In genomic region chr5:157948738-157949410, GRCh38 we compare ENCODE assay signal across 8 cellular contexts.
DNase-seq lines count a peak whose midpoint lies in the region; ATAC-seq and TF ChIP-seq lines count a peak whose summit lies in the region.

No MANE protein-coding gene starts in this region.

- H3K27ac Mint-ChIP-seq in T-helper 1 cell treated with Interleukin-12 subunit alpha and Interleukin-12 subunit beta and Interleukin-4 antibody, amounts not matched to agents 30 μg/mL and 1 μg/mL, for 36 hours: no peak overlapping the region

- H3K4me1 ChIP-seq in ascending aorta: peaks cover 0 to 3% of the 10 kb centered on the region in 2 donors

- no peak overlapping the region for H3K27ac ChIP-seq in ascending aorta

- H3K36me3 Mint-ChIP-seq in T-helper 1 cell treated with Interleukin-12 subunit alpha and Interleukin-12 subunit beta and Interleukin-4 antibody, amounts not matched to agents 30 μg/mL and 1 μg/mL, for 36 hours (ENCODE audit: low read depth): no peaks in the 10 kb centered on the region

- H3K4me1 Mint-ChIP-seq in T-helper 1 cell treated with Interleukin-12 subunit alpha and Interleukin-12 subunit beta and Interleukin-4 antibody, amounts not matched to agents 30 μg/mL and 1 μg/mL, for 36 hours (ENCODE audit: low read depth): peaks cover 5% of the 10 kb centered on the region

- H3K9me3 Mint-ChIP-seq in T-helper 1 cell treated with Interleukin-12 subunit alpha and Interleukin-12 subunit beta and Interleukin-4 antibody, amounts not matched to agents 30 μg/mL and 1 μg/mL, for 36 hours: no peaks in the 10 kb centered on the region

- intact Hi-C loops in ascending aorta (cut with DNase I): loop anchor here (1.0 kb wide), 1 partner anchor 132 kb away; no protein-coding TSS in a partner anchor
- intact Hi-C loops in sciatic nerve (cut with DNase I): no loop called here

- H3K27me3 ChIP-seq in ascending aorta: no peaks in the 10 kb centered on the region

- ATAC-seq in HG02759 (IDR thresholded peaks at IDR 0.05; ENCODE audit: unreplicated experiment) (peak; percentile 77), sciatic nerve (peak; percentile 98), HG03457 (IDR thresholded peaks at IDR 0.05; ENCODE audit: unreplicated experiment) (no peak)

- H3K4me3 Mint-ChIP-seq in T-helper 1 cell treated with Interleukin-12 subunit alpha and Interleukin-12 subunit beta and Interleukin-4 antibody, amounts not matched to agents 30 μg/mL and 1 μg/mL, for 36 hours: peak overlapping the region; percentile 5

- TF ChIP-seq CTCF in GM12865 (IDR thresholded peaks at IDR 0.05; ENCODE audit: insufficient read depth, low read depth, low read length, missing control alignments) (peak; percentile 70), ascending aorta (IDR thresholded peaks at IDR 0.05) (peak; percentile 69 to 78 (median 73))

- no peaks in the 10 kb centered on the region for H3K9me3 ChIP-seq in ascending aorta

- H3K4me3 ChIP-seq in GM12865 (ENCODE audit: low read depth, low read length) (no peak overlapping the region), ascending aorta (peak overlapping the region in 1 of 2 donors; percentile 33)

- peaks cover 24% of the 10 kb centered on the region for H3K27me3 Mint-ChIP-seq in T-helper 1 cell treated with Interleukin-12 subunit alpha and Interleukin-12 subunit beta and Interleukin-4 antibody, amounts not matched to agents 30 μg/mL and 1 μg/mL, for 36 hours (ENCODE audit: low read depth)

- no peaks in the 10 kb centered on the region for H3K36me3 ChIP-seq in ascending aorta

- DNase-seq in GM12865 (ENCODE audit: low read depth) (peak; percentile 83), NCI-H146 treated with DMSO at 0.1 percent for 48 hours (lab: John Stamatoyannopoulos, UW; ENCODE audit: unreplicated experiment) (peak; percentile 69), ascending aorta (ENCODE audit: low spot score in 2 of 2) (peak; percentile 64 to 95), hepatic stellate cell (ENCODE audit: low spot score) (peak; percentile 77), sciatic nerve (ENCODE audit: low spot score) (peak; percentile 92)
